8 cellular contexts compared by ENCODE assay signal in genomic region chr13:98454389-98454881, GRCh38.
A peak's percentile ranks its signal among the peaks of the same experiment; 100 is the strongest.
DNase-seq lines count a peak whose midpoint lies in the region; ATAC-seq and TF ChIP-seq lines count a peak whose summit lies in the region.

No MANE protein-coding gene starts in this region.

- H3K4me3 ChIP-seq in SJCRH30 (no peak overlapping the region), fibroblast of lung (replicated peaks in 1 of 4; ENCODE audit: control extremely low read depth in 1 of 4, insufficient read depth in 1 of 4, low read depth in 3 of 4, low read length in 4 of 4) (no peak overlapping the region)

- DNase-seq in DMS79 treated with DMSO at 0.1 percent for 48 hours (lab: John Stamatoyannopoulos, UW): peak; percentile 94
- DNase-seq in SJCRH30: peak; percentile 65 to 92
- peak; percentile 89 to 90 for DNase-seq in fibroblast of lung (ENCODE audit: low read depth in 2 of 2)
- DNase-seq in pons (ENCODE audit: low spot score): peak; percentile 74
- no peak for DNase-seq in HPDE6-E6E7 (ENCODE audit: extremely low spot score)
- no peak for DNase-seq in OCI-M2 (lab: John Stamatoyannopoulos, UW; ENCODE audit: unreplicated experiment)
- no peak for DNase-seq in stimulated activated CD4-positive, alpha-beta T cell treated with anti-CD3 and anti-CD28 coated beads, Interleukin-15, amount 100 ng/mL, for 24 hours

- H3K36me3 ChIP-seq in SJCRH30: peaks cover 40% of the 10 kb centered on the region
- H3K36me3 ChIP-seq in fibroblast of lung (ENCODE audit: control insufficient read depth, insufficient read depth, low read length): peaks cover 14% of the 10 kb centered on the region

- no peak for TF ChIP-seq CTCF in fibroblast of lung (conservative IDR thresholded peaks at IDR 0.05 in 1 of 2, IDR thresholded peaks at IDR 0.05 in 1 of 2; ENCODE audit: low read depth in 1 of 2, low read length in 2 of 2)

- peak overlapping the region; percentile 37 for H3K9ac ChIP-seq in fibroblast of lung (ENCODE audit: insufficient read depth, low read length)

- peaks cover 28% of the 10 kb centered on the region for H3K4me1 ChIP-seq in SJCRH30
- H3K4me1 ChIP-seq in fibroblast of lung (ENCODE audit: control insufficient read depth, extremely low read depth, insufficient read depth, low read length): peaks cover 10% of the 10 kb centered on the region

- H4K20me1 ChIP-seq in fibroblast of lung (ENCODE audit: control insufficient read depth, extremely low read depth, insufficient read depth, low read length): no peaks in the 10 kb centered on the region

- H3K4me2 ChIP-seq in fibroblast of lung (ENCODE audit: extremely low read depth, insufficient read depth, low read length): peak overlapping the region; percentile 82

- H3K79me2 ChIP-seq in fibroblast of lung (ENCODE audit: control insufficient read depth, insufficient read depth, low read length): no peaks in the 10 kb centered on the region

- H3K27ac ChIP-seq in SJCRH30 (peak overlapping the region; percentile 91), fibroblast of lung (ENCODE audit: insufficient read depth, low read length) (peak overlapping the region; percentile 69)

- no peak for ATAC-seq in GM18868 (IDR thresholded peaks at IDR 0.05; ENCODE audit: unreplicated experiment)

- H3K27me3 ChIP-seq in SJCRH30: no peaks in the 10 kb centered on the region
- H3K27me3 ChIP-seq in fibroblast of lung (ENCODE audit: control insufficient read depth, insufficient read depth, low read length): no peaks in the 10 kb centered on the region

- H2AFZ ChIP-seq in fibroblast of lung (ENCODE audit: low read length): no peak overlapping the region

- H3K9me3 ChIP-seq in SJCRH30 (replicated peaks): no peaks in the 10 kb centered on the region
- no peaks in the 10 kb centered on the region for H3K9me3 ChIP-seq in fibroblast of lung (ENCODE audit: control insufficient read depth, insufficient read depth, low read depth, low read length)

Comparison
In these comparisons a context has a peak if more than half of its experiments do, and no peak if none do; other contexts are left out.
1. DNase-seq: peak in DMS79 treated with DMSO at 0.1 percent for 48 hours (single experiment), SJCRH30 (2 of 2), fibroblast of lung (2 of 2) and pons (single experiment); none in HPDE6-E6E7 (single experiment), OCI-M2 (single experiment) and stimulated activated CD4-positive, alpha-beta T cell treated with anti-CD3 and anti-CD28 coated beads, Interleukin-15, amount 100 ng/mL, for 24 hours (single experiment).